ENCODE assay signal across 17 cellular contexts in genomic region chr2:173092844-173093402, GRCh38. TPM values are rescaled to one million over a fixed set of nuclear protein-coding genes. Genes with fewer than 3 reads are reported as not detected.
A peak's percentile ranks its signal among the peaks of the same experiment; 100 is the strongest.
DNase-seq lines count a peak whose midpoint lies in the region; ATAC-seq, FAIRE-seq and TF ChIP-seq lines count a peak whose summit lies in the region.
"Had no signal": no experiment of that assay in that cellular context is flagged by ENCODE, and none has a peak within 500 bp of the region (broad histone marks: within the 10 kb centered on the region; RNA-seq: fewer than 3 reads in every experiment).

No MANE protein-coding gene starts in this region.

- DNase-seq in GM12892 (ENCODE audit: insufficient read length) (no peak), Panc1 (ENCODE audit: low read depth, low spot score) (no peak), mesothelial cell of epicardium (ENCODE audit: low spot score in 2 of 2, unreplicated experiment in 2 of 2) (no peak), small intestine (peak; percentile 37), NAMALWA (ENCODE audit: low spot score) (no peak), head of caudate nucleus (no peak), islet precursor cell (no peak)
- no peak for DNase-seq in activated CD4-positive, alpha-beta T cell treated with anti-CD3 and anti-CD28 coated beads, Interleukin-2, amount 10 ng/mL, durations not matched to agents 7 days and 5 days
- DNase-seq: DMS79, GM23248, KG1, MG63, NCI-H1105 treated with DMSO at 0.1 percent for 48 hours, NCI-H1930, NCI-H2171 treated with DMSO at 0.1 percent for 48 hours had no signal

- peak overlapping the region; percentile 100 for H3K27ac ChIP-seq in Panc1 (ENCODE audit: low read length)
- H3K27ac ChIP-seq in small intestine (ENCODE audit: low read depth in 1 of 2, low read length in 1 of 2): no peak overlapping the region
- H3K27ac ChIP-seq: GM23248 had no signal

- in situ Hi-C loops in Panc1 (cut with HindIII; ENCODE audit: low pct_unique_long_range_greater_than_20kb, low sequenced_read_pairs): no loop called here

- no peak overlapping the region for H3K4me3 Mint-ChIP-seq in mesothelial cell of epicardium
- no peak overlapping the region for H3K4me3 Mint-ChIP-seq in activated CD4-positive, alpha-beta T cell treated with anti-CD3 and anti-CD28 coated beads, Interleukin-2, amount 10 ng/mL, durations not matched to agents 7 days and 5 days
- H3K4me3 Mint-ChIP-seq: CD14-positive monocyte had no signal

- CTCF ChIA-PET in Panc1 (lab: Charles Lee): interaction anchor here (1.9 kb wide), 1 partner anchor 71 kb away, joined by 6 read pairs; no protein-coding TSS in a partner anchor
- CTCF ChIA-PET in activated CD4-positive, alpha-beta T cell treated with anti-CD3 and anti-CD28 coated beads, Interleukin-2, amount 10 ng/mL, durations not matched to agents 7 days and 5 days (lab: Charles Lee): interaction anchor here (1.1 kb wide), 1 partner anchor 14 kb away, joined by 4 read pairs; no protein-coding TSS in a partner anchor

- no peaks in the 10 kb centered on the region for H3K27me3 ChIP-seq in Panc1 (ENCODE audit: control insufficient read depth, insufficient read depth, low read length)
- no peaks in the 10 kb centered on the region for H3K27me3 ChIP-seq in small intestine (ENCODE audit: control insufficient read depth in 2 of 2, insufficient read depth in 2 of 2, low read length in 2 of 2)
- H3K27me3 ChIP-seq: MG63 had no signal

- TF ChIP-seq CTCF in Panc1 (IDR thresholded peaks at IDR 0.05): no peak
- TF ChIP-seq CTCF in mesothelial cell of epicardium (IDR thresholded peaks at IDR 0.05; ENCODE audit: unreplicated experiment): no peak

- H3K9me3 Mint-ChIP-seq in mesothelial cell of epicardium: no peaks in the 10 kb centered on the region
- no peaks in the 10 kb centered on the region for H3K9me3 Mint-ChIP-seq in activated CD4-positive, alpha-beta T cell treated with anti-CD3 and anti-CD28 coated beads, Interleukin-2, amount 10 ng/mL, durations not matched to agents 7 days and 5 days
- H3K9me3 Mint-ChIP-seq: CD14-positive monocyte had no signal

- no peak for TF ChIP-seq POLR2A in GM12892 (IDR thresholded peaks at IDR 0.05; ENCODE audit: low read depth, low read length)

- H3K4me3 ChIP-seq in Panc1 (ENCODE audit: low read depth in 2 of 2, low read length in 2 of 2) (peak overlapping the region; percentile 1 to 23; a peak in 2 of 4 replicates), small intestine (ENCODE audit: low read depth in 1 of 2, low read length in 2 of 2) (no peak overlapping the region)
- H3K4me3 ChIP-seq: GM12878, GM23248, MG63 had no signal

- peak; percentile 38 for ATAC-seq in Panc1
- ATAC-seq: GM12878 had no signal

- H3K4me1 ChIP-seq in Panc1 (ENCODE audit: control insufficient read depth, insufficient read depth, low read length) (peaks cover 60% of the 10 kb centered on the region), small intestine (ENCODE audit: control insufficient read depth in 2 of 2, insufficient read depth in 1 of 2, low read depth in 1 of 2, low read length in 1 of 2) (no peaks in the 10 kb centered on the region)

- H3K36me3 ChIP-seq in Panc1 (ENCODE audit: control insufficient read depth, insufficient read depth, low read length) (peaks cover 25% of the 10 kb centered on the region; the same call in 1 of the 2 replicates), small intestine (ENCODE audit: control insufficient read depth in 2 of 2, insufficient read depth in 2 of 2, low read length in 2 of 2) (no peaks in the 10 kb centered on the region)

- peak overlapping the region; percentile 53 for H3K27ac Mint-ChIP-seq in mesothelial cell of epicardium
- H3K27ac Mint-ChIP-seq in activated CD4-positive, alpha-beta T cell treated with anti-CD3 and anti-CD28 coated beads, Interleukin-2, amount 10 ng/mL, durations not matched to agents 7 days and 5 days: no peak overlapping the region
- H3K27ac Mint-ChIP-seq: CD14-positive monocyte had no signal

- no peaks in the 10 kb centered on the region for H3K27me3 Mint-ChIP-seq in mesothelial cell of epicardium (ENCODE audit: low read depth)
- H3K27me3 Mint-ChIP-seq in activated CD4-positive, alpha-beta T cell treated with anti-CD3 and anti-CD28 coated beads, Interleukin-2, amount 10 ng/mL, durations not matched to agents 7 days and 5 days: no peaks in the 10 kb centered on the region

- POLR2A ChIA-PET in Panc1 (lab: Charles Lee): interaction anchor here (1.1 kb wide), 1 partner anchor 13 kb away, joined by 3 read pairs; no protein-coding TSS in a partner anchor
- POLR2A ChIA-PET in activated CD4-positive, alpha-beta T cell treated with anti-CD3 and anti-CD28 coated beads, Interleukin-2, amount 10 ng/mL, durations not matched to agents 7 days and 5 days (lab: Charles Lee): no interaction called here

- peaks cover 29% of the 10 kb centered on the region for H3K4me1 Mint-ChIP-seq in mesothelial cell of epicardium
- H3K4me1 Mint-ChIP-seq in activated CD4-positive, alpha-beta T cell treated with anti-CD3 and anti-CD28 coated beads, Interleukin-2, amount 10 ng/mL, durations not matched to agents 7 days and 5 days: no peaks in the 10 kb centered on the region
- H3K4me1 Mint-ChIP-seq: CD14-positive monocyte had no signal

- WGBS in small intestine, 3 donors: 18 to 70% (median 44%) methylated on average over 3 of the region's 3 CpGs

- no TSS peak for BruUV-seq in Panc1 (replicated peaks; lab: Mats Ljungman, UMichigan)

- intact Hi-C loops in Panc1 (cut with micrococcal nuclease; ENCODE audit: unreplicated experiment): loop anchor here (5.0 kb wide), 2 partner anchors 69 to 119 kb away; no protein-coding TSS in a partner anchor
- intact Hi-C loops in head of caudate nucleus (cut with DNase I): no loop called here

- FAIRE-seq in GM12892 (lab: Jason Lieb, UNC): peak; percentile 21
- FAIRE-seq in small intestine (lab: Jason Lieb, UNC): no peak
- FAIRE-seq: GM12878 had no signal

- H3K36me3 Mint-ChIP-seq in mesothelial cell of epicardium: peaks cover 7% of the 10 kb centered on the region
- H3K36me3 Mint-ChIP-seq in activated CD4-positive, alpha-beta T cell treated with anti-CD3 and anti-CD28 coated beads, Interleukin-2, amount 10 ng/mL, durations not matched to agents 7 days and 5 days (ENCODE audit: low read depth): peaks cover 5% of the 10 kb centered on the region

- H3K9me3 ChIP-seq in Panc1 (ENCODE audit: control insufficient read depth, insufficient read depth, low read depth, low read length): no peaks in the 10 kb centered on the region
- H3K9me3 ChIP-seq in small intestine (ENCODE audit: control insufficient read depth, low read depth): no peaks in the 10 kb centered on the region
- H3K9me3 ChIP-seq: MG63 had no signal

RNA-seq across cellular contexts. Expression of gene MAP3K20, which starts 17.3 kb away (rescaled TPM):
- polyA plus RNA-seq in GM12892 (2012; ENCODE audit: missing spikeins): 11.1 TPM
- total RNA-seq in Panc1 (2021; ENCODE audit: unreplicated experiment): 121 TPM
- polyA plus RNA-seq in Panc1 (2012; ENCODE audit: insufficient read length): 60.5 TPM
- 33.7 to 37.1 TPM (median 34.1 TPM) in 3 replicates for total RNA-seq in mesothelial cell of epicardium
- 10 to 100 TPM in 1 of 3 donors, 1 to 10 TPM in 2; 2.0 to 21.9 (median 5.1) TPM for polyA plus RNA-seq in small intestine
- 10 to 100 TPM; 14.5 to 15.1 TPM for total RNA-seq in activated CD4-positive, alpha-beta T cell treated with anti-CD3 and anti-CD28 coated beads, Interleukin-2, amount 10 ng/mL, durations not matched to agents 7 days and 5 days

Comparison
In these comparisons a context has a peak if more than half of its experiments do, and no peak if none do; other contexts are left out.
1. H3K4me3 ChIP-seq: peak in Panc1 (2 of 2); none in small intestine (0 of 2).